ENCODE assay signal across 1 cellular context in the genomic region with DNA sequence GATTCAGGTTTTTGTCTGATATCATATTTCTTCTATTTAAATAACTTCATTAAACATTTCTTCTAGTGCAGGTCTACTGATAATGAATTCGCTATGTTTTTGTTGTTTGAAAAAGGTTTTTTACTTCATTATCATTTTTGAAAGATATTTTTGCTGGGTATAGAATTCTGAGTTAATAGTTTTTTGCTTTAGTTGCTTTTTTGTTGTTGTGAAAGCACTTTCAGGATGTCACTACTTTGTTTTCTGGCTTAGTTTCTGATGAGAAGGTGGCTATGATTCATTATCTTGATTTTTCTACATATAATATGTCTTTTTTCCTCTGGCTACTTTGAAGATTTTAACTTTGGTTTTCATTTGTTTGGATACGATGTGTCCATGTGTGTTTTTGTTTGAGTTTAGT.
TF ChIP-seq lines count a peak whose summit lies in the region.

No MANE protein-coding gene starts in this region.

TF ChIP-seq in GM12878, 131 proteins besides CTCF, POLR2A, EP300 and RAD21:
- TF ChIP-seq CBX5 (IDR thresholded peaks at IDR 0.05; ENCODE audit: low read depth) (peak; percentile 90; the same call in 1 of the 2 replicates), NKRF (conservative IDR thresholded peaks at IDR 0.05) (no peak), ZNF24 (IDR thresholded peaks at IDR 0.05) (no peak), BCL11A (IDR thresholded peaks at IDR 0.05; ENCODE audit: low read depth, low read length) (no peak), TCF3 (IDR thresholded peaks at IDR 0.05; ENCODE audit: borderline replicate concordance, insufficient read depth, low read depth, low read length) (no peak), NFIC (IDR thresholded peaks at IDR 0.05; ENCODE audit: low read depth, low read length) (no peak), JUNB (IDR thresholded peaks at IDR 0.05) (peak; percentile 27; the same call in 1 of the 2 replicates), SIX5 (IDR thresholded peaks at IDR 0.05; ENCODE audit: low read depth, low read length, severe bottlenecking) (no peak), ATF2 (IDR thresholded peaks at IDR 0.05; ENCODE audit: low read length) (0 out of 2 replicates have a peak, but pooled peaks have one; percentile 9), PBX3 (IDR thresholded peaks at IDR 0.05; ENCODE audit: insufficient replicate concordance, low read depth, low read length) (no peak), NFXL1 (IDR thresholded peaks at IDR 0.05; ENCODE audit: borderline replicate concordance) (no peak), NFYA (IDR thresholded peaks at IDR 0.05; ENCODE audit: borderline replicate concordance, low read depth, low read length) (no peak)
- TF ChIP-seq, protein P1, sequence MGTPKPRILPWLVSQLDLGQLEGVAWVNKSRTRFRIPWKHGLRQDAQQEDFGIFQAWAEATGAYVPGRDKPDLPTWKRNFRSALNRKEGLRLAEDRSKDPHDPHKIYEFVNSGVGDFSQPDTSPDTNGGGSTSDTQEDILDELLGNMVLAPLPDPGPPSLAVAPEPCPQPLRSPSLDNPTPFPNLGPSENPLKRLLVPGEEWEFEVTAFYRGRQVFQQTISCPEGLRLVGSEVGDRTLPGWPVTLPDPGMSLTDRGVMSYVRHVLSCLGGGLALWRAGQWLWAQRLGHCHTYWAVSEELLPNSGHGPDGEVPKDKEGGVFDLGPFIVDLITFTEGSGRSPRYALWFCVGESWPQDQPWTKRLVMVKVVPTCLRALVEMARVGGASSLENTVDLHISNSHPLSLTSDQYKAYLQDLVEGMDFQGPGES (IDR thresholded peaks at IDR 0.05) = no peak
